ENCODE assay signal across 33 cellular contexts in genomic region chr10:2439983-2440382, GRCh38.
"Had no signal": no experiment of that assay in that cellular context is flagged by ENCODE, and none has a peak within 500 bp of the region (broad histone marks: within the 10 kb centered on the region; RNA-seq: fewer than 3 reads in every experiment).

No MANE protein-coding gene starts in this region.

- H3K9me3 ChIP-seq: MG63 had no signal

- H3K27me3 ChIP-seq: MG63 had no signal

- DNase-seq: Karpas-422, Kasumi-1, MG63, MM.1S, NCI-H1048, NCI-H1092, NCI-H1092 treated with DMSO at 0.1 percent for 48 hours, NCI-H1105, NCI-H1105 treated with DMSO at 0.1 percent for 48 hours, NCI-H1417, NCI-H1417 treated with DMSO at 0.1 percent for 48 hours, NCI-H1436, NCI-H1436 treated with DMSO at 0.1 percent for 48 hours, NCI-H146, NCI-H1694, NCI-H1694 treated with DMSO at 0.1 percent for 48 hours, NCI-H187, NCI-H187 treated with DMSO at 0.1 percent for 48 hours, NCI-H1930, NCI-H2029, NCI-H2029 treated with DMSO at 0.1 percent for 48 hours, NCI-H2081, NCI-H2081 treated with DMSO at 0.1 percent for 48 hours, NCI-H2107, NCI-H2171, NCI-H2171 treated with DMSO at 0.1 percent for 48 hours, NCI-H2227 treated with DMSO at 0.1 percent for 48 hours, NCI-H226, NCI-H345, NCI-H446, NCI-H446 treated with DMSO at 0.1 percent for 48 hours, NCI-H510A, NCI-H510A treated with DMSO at 0.1 percent for 48 hours had no signal

- H3K4me3 ChIP-seq: MG63 had no signal

- H3K36me3 ChIP-seq: MG63 had no signal
